In the genomic region with DNA sequence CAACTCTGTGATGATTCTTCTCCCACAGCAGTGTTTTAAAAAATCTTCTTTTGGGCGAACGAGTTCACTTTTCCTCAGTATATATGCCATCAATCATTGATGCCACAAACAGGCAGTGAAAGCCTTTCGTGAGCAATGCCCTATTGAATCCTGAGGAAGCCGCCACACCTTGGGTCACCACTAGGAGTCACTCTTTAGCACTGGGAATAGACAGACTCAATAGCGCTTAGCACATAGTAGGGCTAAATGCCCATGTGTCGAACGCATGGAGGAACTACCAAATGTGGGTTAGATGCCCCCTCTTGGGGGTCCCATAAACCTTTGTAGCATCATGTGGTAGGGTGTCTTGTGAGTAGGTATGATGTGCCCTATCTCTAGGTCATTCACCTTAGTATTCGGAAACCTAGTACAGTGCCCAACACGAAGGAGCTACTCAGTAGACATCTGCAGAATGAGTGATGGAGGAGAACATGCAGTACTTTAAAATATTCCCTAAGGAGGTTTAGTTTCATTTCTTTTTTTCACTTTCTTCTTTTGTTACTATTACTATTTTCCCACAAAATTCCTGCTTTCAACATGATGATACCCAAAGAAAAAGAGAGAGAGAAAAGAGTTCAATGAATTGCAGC, we compare ENCODE assay signal across 8 cellular contexts.
DNase-seq lines count a peak whose midpoint lies in the region; ATAC-seq and TF ChIP-seq lines count a peak whose summit lies in the region.

No MANE protein-coding gene starts in this region.

- no peaks in the 10 kb centered on the region for H3K36me3 ChIP-seq in OCI-LY3 (replicated peaks; ENCODE audit: low read depth, low read length)

- H3K27me3 ChIP-seq in OCI-LY3 (ENCODE audit: low read depth, low read length), result no peaks in the 10 kb centered on the region

- H3K9me3 ChIP-seq in OCI-LY3 (ENCODE audit: insufficient read depth, low read length), result no peaks in the 10 kb centered on the region

- H4K20me1 ChIP-seq in OCI-LY3 (ENCODE audit: insufficient read depth, low read length), result no peaks in the 10 kb centered on the region

- TF ChIP-seq CTCF in OCI-LY3 (IDR thresholded peaks at IDR 0.05; ENCODE audit: low read depth, low read length), result peak; percentile 71

- DNase-seq in NCI-H2227 (lab: John Stamatoyannopoulos, UW; ENCODE audit: unreplicated experiment) (peak; percentile 14), NCI-H2227 treated with DMSO at 0.1 percent for 48 hours (lab: John Stamatoyannopoulos, UW) (no peak), fibroblast of peridontal ligament (ENCODE audit: extremely low read depth) (peak; percentile 12), NCI-H187 (lab: John Stamatoyannopoulos, UW) (no peak)
- peak; percentile 9 for DNase-seq in stimulated activated naive CD8-positive, alpha-beta T cell treated with anti-CD3 and anti-CD28 coated beads, Interleukin-15, Interleukin-2, amounts not matched to agents 100 U/mL and 50 U/mL, for 24 hours

- no peak for ATAC-seq in stimulated activated naive CD8-positive, alpha-beta T cell treated with anti-CD3 and anti-CD28 coated beads, Interleukin-15, Interleukin-2, amounts not matched to agents 100 U/mL and 50 U/mL, for 24 hours
- ATAC-seq in HG03135 (IDR thresholded peaks at IDR 0.05; ENCODE audit: unreplicated experiment) (no peak), HG02678 (IDR thresholded peaks at IDR 0.05; ENCODE audit: unreplicated experiment) (no peak)

- no peak overlapping the region for H2AFZ ChIP-seq in OCI-LY3 (ENCODE audit: low read depth, low read length)

- no peak overlapping the region for H3K27ac ChIP-seq in OCI-LY3 (ENCODE audit: low read length)

- H3K79me2 ChIP-seq in OCI-LY3 (ENCODE audit: low read length), result no peaks in the 10 kb centered on the region

- no peak overlapping the region for H3K9ac ChIP-seq in OCI-LY3 (ENCODE audit: low read length)

- H3K4me2 ChIP-seq in OCI-LY3 (ENCODE audit: low read length), result no peak overlapping the region

- no peak overlapping the region for H3K4me3 ChIP-seq in OCI-LY3 (ENCODE audit: low read length)

- H3K4me1 ChIP-seq in OCI-LY3 (ENCODE audit: low read length), result peaks cover 3% of the 10 kb centered on the region; the same call in 1 of the 2 replicates

Comparison
In these comparisons a context has a peak if more than half of its experiments do, and no peak if none do; other contexts are left out.
1. DNase-seq: peak in NCI-H2227 (single experiment), fibroblast of peridontal ligament (single experiment) and stimulated activated naive CD8-positive, alpha-beta T cell treated with anti-CD3 and anti-CD28 coated beads, Interleukin-15, Interleukin-2, amounts not matched to agents 100 U/mL and 50 U/mL, for 24 hours (single experiment); none in NCI-H2227 treated with DMSO at 0.1 percent for 48 hours (single experiment) and NCI-H187 (0 of 2).